17 cellular contexts compared by ENCODE assay signal in the genomic region with DNA sequence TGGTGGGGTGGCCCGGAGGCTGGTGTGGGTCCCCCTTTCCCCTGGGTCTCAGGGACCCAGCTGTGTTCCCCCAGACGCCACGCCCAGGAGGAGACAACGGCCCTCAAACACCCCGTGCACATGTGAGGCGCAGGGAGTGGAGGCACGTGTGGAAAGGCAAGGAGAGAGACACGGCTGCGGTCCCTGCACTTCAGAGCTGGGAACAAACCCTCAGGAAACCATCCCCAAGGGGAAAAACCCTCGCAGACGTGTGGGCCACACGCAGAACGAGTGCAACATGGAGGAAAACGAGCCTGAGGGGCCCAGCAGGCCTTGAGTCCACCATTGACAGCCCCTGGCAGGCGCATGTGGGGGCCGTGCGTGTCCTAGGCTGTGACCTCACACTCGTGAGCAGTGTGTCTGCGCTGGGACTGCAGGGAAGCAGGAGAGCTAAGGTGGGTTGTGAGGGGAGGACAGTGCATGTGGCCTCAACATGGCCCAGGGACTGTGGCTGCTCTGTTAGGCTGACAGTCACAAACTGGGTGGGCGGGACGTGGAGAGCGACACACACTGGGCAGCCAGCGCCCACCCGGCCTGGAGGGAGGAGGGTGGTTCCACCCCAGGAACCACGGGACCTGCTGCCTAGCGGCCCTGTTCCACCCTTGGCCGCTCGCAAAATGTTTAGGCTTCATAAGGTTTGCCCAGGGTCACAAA.
"Had no signal": no experiment of that assay in that cellular context is flagged by ENCODE, and none has a peak within 500 bp of the region (broad histone marks: within the 10 kb centered on the region; RNA-seq: fewer than 3 reads in every experiment).

No MANE protein-coding gene starts in this region.

- H3K27ac ChIP-seq: ascending aorta, dorsolateral prefrontal cortex, pancreas, tibial artery, uterus had no signal

- H3K27me3 ChIP-seq: ascending aorta, pancreas, uterus had no signal

- H3K9me3 Mint-ChIP-seq: activated CD8-positive, alpha-beta T cell treated with anti-CD3 and anti-CD28 coated beads for 36 hours; activated T-cell treated with anti-CD3 and anti-CD28 coated beads, Interleukin-2, amount 50 U/mL, for 72 hours; endodermal cell; neural crest cell; T-cell had no signal

- H3K9me3 ChIP-seq: ascending aorta, pancreas, tibial artery, uterus had no signal

- H3K36me3 ChIP-seq: ascending aorta, pancreas, tibial artery, uterus had no signal

- H3K4me3 Mint-ChIP-seq: activated CD8-positive, alpha-beta T cell treated with anti-CD3 and anti-CD28 coated beads for 36 hours; activated T-cell treated with anti-CD3 and anti-CD28 coated beads, Interleukin-2, amount 50 U/mL, for 72 hours; endodermal cell; neural crest cell; T-cell had no signal

- H3K27ac Mint-ChIP-seq: activated CD8-positive, alpha-beta T cell treated with anti-CD3 and anti-CD28 coated beads for 36 hours; activated T-cell treated with anti-CD3 and anti-CD28 coated beads, Interleukin-2, amount 50 U/mL, for 72 hours; endodermal cell; T-cell had no signal

- H3K27me3 Mint-ChIP-seq: activated CD8-positive, alpha-beta T cell treated with anti-CD3 and anti-CD28 coated beads for 36 hours; T-cell had no signal

- ATAC-seq: activated CD8-positive, alpha-beta T cell treated with anti-CD3 and anti-CD28 coated beads for 36 hours; activated T-cell treated with anti-CD3 and anti-CD28 coated beads, Interleukin-2, amount 50 U/mL, for 72 hours; pancreas; T-cell had no signal

- DNase-seq: activated CD4-positive, alpha-beta T cell treated with anti-CD3 and anti-CD28 coated beads for 1 hour; activated CD8-positive, alpha-beta T cell treated with anti-CD3 and anti-CD28 coated beads for 36 hours; activated gamma-delta T cell treated with Interleukin-2 at 50 U/mL for 16 hours; activated T-cell treated with anti-CD3 and anti-CD28 coated beads, Interleukin-2, amount 50 U/mL, for 72 hours; endodermal cell; head of caudate nucleus; midbrain; stimulated activated CD4-positive, alpha-beta T cell treated with anti-CD3 and anti-CD28 coated beads, Interleukin-12 subunit alpha, Interleukin-12 subunit beta, amount 100 ng/mL, for 4 hours; stimulated activated naive CD4-positive, alpha-beta T cell; T-cell; T1000; tibial artery; uterus had no signal

- H3K4me3 ChIP-seq: ascending aorta, dorsolateral prefrontal cortex, pancreas, tibial artery, uterus had no signal

- H3K4me1 Mint-ChIP-seq: endodermal cell had no signal

- H3K4me1 ChIP-seq: ascending aorta, pancreas, uterus had no signal
